1 cellular context compared by ENCODE assay signal in the genomic region with DNA sequence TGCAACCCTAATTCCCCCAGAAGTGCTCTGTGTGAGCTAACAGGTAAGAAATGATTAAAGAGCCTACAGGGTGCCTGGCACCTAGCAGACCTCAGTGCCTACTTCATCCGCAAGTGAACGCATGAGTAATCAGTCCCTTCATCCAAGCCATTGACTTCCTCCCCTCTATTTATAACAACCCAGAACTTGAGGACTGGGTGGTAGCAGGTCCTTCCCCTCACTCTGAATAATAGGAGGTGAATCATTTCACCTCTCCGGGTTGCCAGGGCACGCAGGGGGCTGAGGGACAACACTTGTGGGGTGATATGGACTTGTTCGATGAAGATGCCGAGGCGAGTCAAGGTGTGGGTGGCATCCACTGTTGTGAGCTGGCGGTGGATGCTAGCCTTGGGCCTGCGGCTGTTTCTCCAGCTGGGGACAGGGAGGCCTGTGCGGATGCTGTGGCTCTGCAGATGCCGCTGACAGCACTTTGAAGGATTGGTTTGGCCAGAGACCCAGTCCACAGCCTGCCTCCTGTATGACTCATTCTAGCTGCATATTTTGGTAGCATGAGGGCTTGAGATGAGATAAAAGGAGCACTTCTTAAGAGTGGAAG.
TF ChIP-seq lines count a peak whose summit lies in the region.

No MANE protein-coding gene starts in this region.

TF ChIP-seq in SK-N-SH, 30 proteins besides CTCF, POLR2A, EP300 and RAD21 (continued from another document):
- TF ChIP-seq, protein P1, sequence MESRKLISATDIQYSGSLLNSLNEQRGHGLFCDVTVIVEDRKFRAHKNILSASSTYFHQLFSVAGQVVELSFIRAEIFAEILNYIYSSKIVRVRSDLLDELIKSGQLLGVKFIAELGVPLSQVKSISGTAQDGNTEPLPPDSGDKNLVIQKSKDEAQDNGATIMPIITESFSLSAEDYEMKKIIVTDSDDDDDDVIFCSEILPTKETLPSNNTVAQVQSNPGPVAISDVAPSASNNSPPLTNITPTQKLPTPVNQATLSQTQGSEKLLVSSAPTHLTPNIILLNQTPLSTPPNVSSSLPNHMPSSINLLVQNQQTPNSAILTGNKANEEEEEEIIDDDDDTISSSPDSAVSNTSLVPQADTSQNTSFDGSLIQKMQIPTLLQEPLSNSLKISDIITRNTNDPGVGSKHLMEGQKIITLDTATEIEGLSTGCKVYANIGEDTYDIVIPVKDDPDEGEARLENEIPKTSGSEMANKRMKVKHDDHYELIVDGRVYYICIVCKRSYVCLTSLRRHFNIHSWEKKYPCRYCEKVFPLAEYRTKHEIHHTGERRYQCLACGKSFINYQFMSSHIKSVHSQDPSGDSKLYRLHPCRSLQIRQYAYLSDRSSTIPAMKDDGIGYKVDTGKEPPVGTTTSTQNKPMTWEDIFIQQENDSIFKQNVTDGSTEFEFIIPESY (IDR thresholded peaks at IDR 0.05; ENCODE audit: borderline replicate concordance, low read depth): 0 out of 2 replicates have a peak, but pooled peaks have one; percentile 73
- TF ChIP-seq, protein P2, sequence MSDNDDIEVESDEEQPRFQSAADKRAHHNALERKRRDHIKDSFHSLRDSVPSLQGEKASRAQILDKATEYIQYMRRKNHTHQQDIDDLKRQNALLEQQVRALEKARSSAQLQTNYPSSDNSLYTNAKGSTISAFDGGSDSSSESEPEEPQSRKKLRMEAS (IDR thresholded peaks at IDR 0.05; ENCODE audit: low read depth): peak; percentile 89
- TF ChIP-seq, protein P3, sequence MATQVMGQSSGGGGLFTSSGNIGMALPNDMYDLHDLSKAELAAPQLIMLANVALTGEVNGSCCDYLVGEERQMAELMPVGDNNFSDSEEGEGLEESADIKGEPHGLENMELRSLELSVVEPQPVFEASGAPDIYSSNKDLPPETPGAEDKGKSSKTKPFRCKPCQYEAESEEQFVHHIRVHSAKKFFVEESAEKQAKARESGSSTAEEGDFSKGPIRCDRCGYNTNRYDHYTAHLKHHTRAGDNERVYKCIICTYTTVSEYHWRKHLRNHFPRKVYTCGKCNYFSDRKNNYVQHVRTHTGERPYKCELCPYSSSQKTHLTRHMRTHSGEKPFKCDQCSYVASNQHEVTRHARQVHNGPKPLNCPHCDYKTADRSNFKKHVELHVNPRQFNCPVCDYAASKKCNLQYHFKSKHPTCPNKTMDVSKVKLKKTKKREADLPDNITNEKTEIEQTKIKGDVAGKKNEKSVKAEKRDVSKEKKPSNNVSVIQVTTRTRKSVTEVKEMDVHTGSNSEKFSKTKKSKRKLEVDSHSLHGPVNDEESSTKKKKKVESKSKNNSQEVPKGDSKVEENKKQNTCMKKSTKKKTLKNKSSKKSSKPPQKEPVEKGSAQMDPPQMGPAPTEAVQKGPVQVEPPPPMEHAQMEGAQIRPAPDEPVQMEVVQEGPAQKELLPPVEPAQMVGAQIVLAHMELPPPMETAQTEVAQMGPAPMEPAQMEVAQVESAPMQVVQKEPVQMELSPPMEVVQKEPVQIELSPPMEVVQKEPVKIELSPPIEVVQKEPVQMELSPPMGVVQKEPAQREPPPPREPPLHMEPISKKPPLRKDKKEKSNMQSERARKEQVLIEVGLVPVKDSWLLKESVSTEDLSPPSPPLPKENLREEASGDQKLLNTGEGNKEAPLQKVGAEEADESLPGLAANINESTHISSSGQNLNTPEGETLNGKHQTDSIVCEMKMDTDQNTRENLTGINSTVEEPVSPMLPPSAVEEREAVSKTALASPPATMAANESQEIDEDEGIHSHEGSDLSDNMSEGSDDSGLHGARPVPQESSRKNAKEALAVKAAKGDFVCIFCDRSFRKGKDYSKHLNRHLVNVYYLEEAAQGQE (IDR thresholded peaks at IDR 0.05; ENCODE audit: low read depth, low read length): 0 out of 2 replicates have a peak, but pooled peaks have one; percentile 32
- TF ChIP-seq RFX5 (IDR thresholded peaks at IDR 0.05; ENCODE audit: low read length) (no peak), GATA2 (CRISPR knock-in tag; IDR thresholded peaks at IDR 0.05) (no peak), FOXM1 (IDR thresholded peaks at IDR 0.05; ENCODE audit: low read depth) (peak; percentile 67; the same call in 1 of the 2 replicates), POLR2AphosphoS5 (IDR thresholded peaks at IDR 0.05; ENCODE audit: low read depth, low read length) (peak; percentile 84), ELF1 (IDR thresholded peaks at IDR 0.05) (no peak), SIN3A (IDR thresholded peaks at IDR 0.05; ENCODE audit: borderline replicate concordance, low read depth, low read length) (peak; percentile 88), NFIC (IDR thresholded peaks at IDR 0.05; ENCODE audit: borderline replicate concordance) (peak; percentile 99), MEF2A (IDR thresholded peaks at IDR 0.05; ENCODE audit: borderline replicate concordance, low read depth) (peak; percentile 71; the same call in 1 of the 2 replicates), TCF12 (IDR thresholded peaks at IDR 0.05) (peak; percentile 96), SMC3 (IDR thresholded peaks at IDR 0.05; ENCODE audit: low read depth, low read length) (peak; percentile 14; the same call in 1 of the 2 replicates), MXI1 (IDR thresholded peaks at IDR 0.05; ENCODE audit: low read depth, low read length) (no peak), RCOR1 (IDR thresholded peaks at IDR 0.05; ENCODE audit: low read length) (peak; percentile 51; the same call in 1 of the 2 replicates), GABPA (IDR thresholded peaks at IDR 0.05; ENCODE audit: low read depth) (no peak), TEAD4 (IDR thresholded peaks at IDR 0.05; ENCODE audit: borderline replicate concordance, insufficient read depth) (peak; percentile 87), JUND (IDR thresholded peaks at IDR 0.05) (peak; percentile 98)
- TF ChIP-seq, protein P4, sequence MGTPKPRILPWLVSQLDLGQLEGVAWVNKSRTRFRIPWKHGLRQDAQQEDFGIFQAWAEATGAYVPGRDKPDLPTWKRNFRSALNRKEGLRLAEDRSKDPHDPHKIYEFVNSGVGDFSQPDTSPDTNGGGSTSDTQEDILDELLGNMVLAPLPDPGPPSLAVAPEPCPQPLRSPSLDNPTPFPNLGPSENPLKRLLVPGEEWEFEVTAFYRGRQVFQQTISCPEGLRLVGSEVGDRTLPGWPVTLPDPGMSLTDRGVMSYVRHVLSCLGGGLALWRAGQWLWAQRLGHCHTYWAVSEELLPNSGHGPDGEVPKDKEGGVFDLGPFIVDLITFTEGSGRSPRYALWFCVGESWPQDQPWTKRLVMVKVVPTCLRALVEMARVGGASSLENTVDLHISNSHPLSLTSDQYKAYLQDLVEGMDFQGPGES (IDR thresholded peaks at IDR 0.05; ENCODE audit: low read depth, low read length): no peak
